ENCODE assay signal across 8 cellular contexts in genomic region chr2:27117995-27118524, GRCh38. TPM values are rescaled to one million over a fixed set of nuclear protein-coding genes. Genes with fewer than 3 reads are reported as not detected.
DNase-seq lines count a peak whose midpoint lies in the region; ATAC-seq, FAIRE-seq and TF ChIP-seq lines count a peak whose summit lies in the region.
"Had no signal": no experiment of that assay in that cellular context is flagged by ENCODE, and none has a peak within 500 bp of the region (broad histone marks: within the 10 kb centered on the region; RNA-seq: fewer than 3 reads in every experiment).

No MANE protein-coding gene starts in this region.

- intact Hi-C loops in esophagus muscularis mucosa (cut with DNase I): no loop called here
- intact Hi-C loops in kidney (cut with DNase I): no loop called here

- no peak for FAIRE-seq in kidney (lab: Jason Lieb, UNC)

- TF ChIP-seq CTCF in DOHH2 (IDR thresholded peaks at IDR 0.05; ENCODE audit: low read depth, low read length, poor library complexity, severe bottlenecking): no peak
- TF ChIP-seq CTCF in OCI-LY3 (IDR thresholded peaks at IDR 0.05; ENCODE audit: low read depth, low read length): no peak
- TF ChIP-seq CTCF in esophagus muscularis mucosa (IDR thresholded peaks at IDR 0.05): no peak
- no peak for TF ChIP-seq CTCF in kidney (IDR thresholded peaks at IDR 0.05; ENCODE audit: borderline replicate concordance, extremely low read depth, insufficient read depth)
- TF ChIP-seq CTCF in gastroesophageal sphincter (IDR thresholded peaks at IDR 0.05): no peak

- H3K4me3 ChIP-seq in DOHH2 (ENCODE audit: low read length) (peak overlapping the region; percentile 55), OCI-LY3 (ENCODE audit: low read length) (peak overlapping the region; percentile 75), esophagus muscularis mucosa (peak overlapping the region; percentile 43 to 60 (median 48)), rectal smooth muscle tissue (ENCODE audit: low read length) (peak overlapping the region; percentile 63), kidney (ENCODE audit: low read length in 2 of 2) (no peak overlapping the region), gastroesophageal sphincter (peak overlapping the region in 1 of 2 donors; percentile 50)

- H3K4me2 ChIP-seq in DOHH2 (ENCODE audit: low read length) (peak overlapping the region; percentile 65), OCI-LY3 (ENCODE audit: low read length) (peak overlapping the region; percentile 81)

- no peaks in the 10 kb centered on the region for H3K9me2 ChIP-seq in DOHH2 (replicated peaks; ENCODE audit: control insufficient read depth, low read length)

- 43% methylated on average over 11 of the region's 14 CpGs for WGBS in esophagus muscularis mucosa
- 21 to 80% methylated on average over 2 to 3 of the region's 14 CpGs for WGBS in gastroesophageal sphincter (ENCODE audit: low coverage in 1 of 2), 2 donors

- H3K27ac ChIP-seq in DOHH2 (ENCODE audit: low read depth, low read length): no peak overlapping the region
- no peak overlapping the region for H3K27ac ChIP-seq in OCI-LY3 (ENCODE audit: low read length)
- H3K27ac ChIP-seq in esophagus muscularis mucosa (replicated peaks in 1 of 4): no peak overlapping the region
- no peak overlapping the region for H3K27ac ChIP-seq in rectal smooth muscle tissue (ENCODE audit: low read depth, low read length)
- H3K27ac ChIP-seq in kidney (ENCODE audit: low read depth in 2 of 2, low read length in 2 of 2): no peak overlapping the region
- H3K27ac ChIP-seq in gastroesophageal sphincter: no peak overlapping the region

- H3K4me1 ChIP-seq in DOHH2 (ENCODE audit: control insufficient read depth, low read length) (peaks cover 3% of the 10 kb centered on the region), OCI-LY3 (ENCODE audit: low read length) (peaks cover 8% of the 10 kb centered on the region), esophagus muscularis mucosa (peaks cover 5 to 17% (median 16%) of the 10 kb centered on the region in 4 donors), rectal smooth muscle tissue (ENCODE audit: control insufficient read depth, insufficient read depth, low read length) (no peaks in the 10 kb centered on the region), kidney (ENCODE audit: control insufficient read depth in 1 of 2, insufficient read depth in 1 of 2, low read depth in 1 of 2, low read length in 2 of 2) (peaks cover 0 to 9% of the 10 kb centered on the region in 2 donors), gastroesophageal sphincter (peaks cover 0 to 17% (median 5%) of the 10 kb centered on the region in 3 donors)

- no peak for TF ChIP-seq EP300 in esophagus muscularis mucosa (IDR thresholded peaks at IDR 0.05)
- TF ChIP-seq EP300 in gastroesophageal sphincter (IDR thresholded peaks at IDR 0.05): no peak

- H3K27me3 ChIP-seq in DOHH2 (ENCODE audit: control insufficient read depth, low read length) (peaks cover 19% of the 10 kb centered on the region), OCI-LY3 (ENCODE audit: low read depth, low read length) (peaks cover 6% of the 10 kb centered on the region), esophagus muscularis mucosa (peaks cover 0 to 41% (median 13%) of the 10 kb centered on the region in 4 donors), rectal smooth muscle tissue (ENCODE audit: control insufficient read depth, insufficient read depth, low read length) (peaks cover 7% of the 10 kb centered on the region), gastroesophageal sphincter (peaks cover 40% of the 10 kb centered on the region)

- H3K36me3 ChIP-seq in DOHH2 (ENCODE audit: control insufficient read depth, low read length) (no peaks in the 10 kb centered on the region), OCI-LY3 (replicated peaks; ENCODE audit: low read depth, low read length) (no peaks in the 10 kb centered on the region), esophagus muscularis mucosa (no peaks in the 10 kb centered on the region), rectal smooth muscle tissue (ENCODE audit: control insufficient read depth, insufficient read depth, low read length) (no peaks in the 10 kb centered on the region), kidney (ENCODE audit: control insufficient read depth in 1 of 2, insufficient read depth in 2 of 2, low read length in 2 of 2) (no peaks in the 10 kb centered on the region), gastroesophageal sphincter (no peaks in the 10 kb centered on the region)

- H3K9me3 ChIP-seq in DOHH2 (ENCODE audit: control insufficient read depth, insufficient read depth, low read length): no peaks in the 10 kb centered on the region
- no peaks in the 10 kb centered on the region for H3K9me3 ChIP-seq in OCI-LY3 (ENCODE audit: insufficient read depth, low read length)
- no peaks in the 10 kb centered on the region for H3K9me3 ChIP-seq in esophagus muscularis mucosa
- no peaks in the 10 kb centered on the region for H3K9me3 ChIP-seq in kidney (ENCODE audit: control insufficient read depth in 1 of 2, low read length in 2 of 2)
- no peaks in the 10 kb centered on the region for H3K9me3 ChIP-seq in gastroesophageal sphincter

- H3K79me2 ChIP-seq in DOHH2 (ENCODE audit: control insufficient read depth, low read length) (no peaks in the 10 kb centered on the region), OCI-LY3 (ENCODE audit: low read length) (no peaks in the 10 kb centered on the region)

- H2AFZ ChIP-seq in OCI-LY3 (ENCODE audit: low read depth, low read length): 0 out of 2 replicates have a peak overlapping the region, but pooled peaks have one; percentile 18

- no peaks in the 10 kb centered on the region for H3F3A ChIP-seq in DOHH2 (ENCODE audit: control insufficient read depth, insufficient read depth)

- ATAC-seq in HG03521 (IDR thresholded peaks at IDR 0.05; ENCODE audit: unreplicated experiment) (no peak), gastroesophageal sphincter (no peak)

- no peak for TF ChIP-seq POLR2A in esophagus muscularis mucosa (IDR thresholded peaks at IDR 0.05; ENCODE audit: low read depth)
- TF ChIP-seq POLR2A in gastroesophageal sphincter (IDR thresholded peaks at IDR 0.05): no peak

- H4K20me1 ChIP-seq in DOHH2 (ENCODE audit: control insufficient read depth, insufficient read depth, low read depth, low read length): no peaks in the 10 kb centered on the region
- no peaks in the 10 kb centered on the region for H4K20me1 ChIP-seq in OCI-LY3 (ENCODE audit: insufficient read depth, low read length)

- DNase-seq in esophagus muscularis mucosa (ENCODE audit: extremely low spot score) (no peak), kidney (no peak)

- peak overlapping the region; percentile 61 for H3K9ac ChIP-seq in OCI-LY3 (ENCODE audit: low read length)
- H3K9ac ChIP-seq in rectal smooth muscle tissue (ENCODE audit: low read length): no peak overlapping the region
- no peak overlapping the region for H3K9ac ChIP-seq in kidney (ENCODE audit: low read length in 2 of 2)

RNA-seq across cellular contexts. Expression of gene CGREF1, which starts 0.9 kb away (rescaled TPM):
- total RNA-seq in esophagus muscularis mucosa (1 to 10 TPM in 1 of 4 donors, under 1 TPM in 2, not detected in 1; 0.50 to 1.4 (median 0.92) TPM), kidney (3.7 TPM), gastroesophageal sphincter (1 to 10 TPM in 1 of 4 donors, not detected in 3; 1.0 TPM)
- 3.8 TPM for polyA plus RNA-seq in kidney (ENCODE audit: insufficient read depth, low read depth, low replicate concordance)

RNA-seq across cellular contexts. Expression of gene ABHD1, which starts 5.6 kb away (rescaled TPM):
- total RNA-seq in esophagus muscularis mucosa: under 1 TPM in 1 of 4 donors, not detected in 3; 0.92 TPM
- total RNA-seq in kidney: 0.69 TPM
- 2.9 TPM for polyA plus RNA-seq in kidney (ENCODE audit: insufficient read depth, low read depth, low replicate concordance)
- total RNA-seq in gastroesophageal sphincter: 1 to 10 TPM in 1 of 4 donors, not detected in 3; 1.5 TPM
- total RNA-seq: lung microvascular endothelial cell had no signal

RNA-seq across cellular contexts. Expression of gene PREB, which starts 16.4 kb away (rescaled TPM):
- total RNA-seq in esophagus muscularis mucosa (10 to 100 TPM; 39.9 to 64.7 (median 48.3) TPM), kidney (46.1 TPM), gastroesophageal sphincter (10 to 100 TPM; 47.0 to 83.9 (median 50.8) TPM)
- 66.7 TPM for polyA plus RNA-seq in kidney (ENCODE audit: insufficient read depth, low read depth, low replicate concordance)

RNA-seq across cellular contexts. Expression of gene PRR30, which starts 21.1 kb away (rescaled TPM):
- total RNA-seq in esophagus muscularis mucosa: not detected
- not detected for total RNA-seq in kidney
- not detected for polyA plus RNA-seq in kidney (ENCODE audit: insufficient read depth, low read depth, low replicate concordance)
- not detected for total RNA-seq in gastroesophageal sphincter
- total RNA-seq: lung microvascular endothelial cell had no signal

RNA-seq across cellular contexts. Expression of gene TCF23, which starts 30.7 kb away (rescaled TPM):
- total RNA-seq in esophagus muscularis mucosa (not detected), kidney (0.38 TPM), gastroesophageal sphincter (under 1 TPM in 1 of 4 donors, not detected in 3; 0.13 TPM)
- not detected for polyA plus RNA-seq in kidney (ENCODE audit: insufficient read depth, low read depth, low replicate concordance)
- total RNA-seq: lung microvascular endothelial cell had no signal

Comparison
In these comparisons a context has a peak if more than half of its experiments do, and no peak if none do; other contexts are left out.
1. H3K4me3 ChIP-seq: peak in DOHH2 (single experiment), OCI-LY3 (single experiment), esophagus muscularis mucosa (4 of 4) and rectal smooth muscle tissue (single experiment); none in kidney (0 of 2).